19 cellular contexts compared by ENCODE assay signal in the genomic region with DNA sequence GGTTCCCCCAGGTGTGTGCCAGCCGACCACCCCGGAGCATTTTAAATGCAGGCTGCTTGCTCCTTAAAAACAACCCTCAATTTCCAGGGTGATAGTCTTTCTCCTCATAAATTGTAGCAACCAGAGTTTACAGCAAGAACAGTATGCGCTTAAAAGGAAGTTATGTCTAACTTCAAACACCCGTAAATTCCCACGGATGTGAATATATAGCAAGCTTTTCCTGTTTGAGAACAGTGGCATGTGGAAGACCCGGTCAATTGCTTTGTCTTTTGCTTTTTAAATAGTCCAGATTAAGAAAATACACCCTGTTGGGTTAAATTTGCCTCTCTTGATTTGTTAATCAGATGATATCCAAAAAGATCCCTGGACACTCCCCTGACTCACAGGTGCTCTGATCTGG. TPM values are rescaled to one million over a fixed set of nuclear protein-coding genes. Genes with fewer than 3 reads are reported as not detected.
A peak's percentile ranks its signal among the peaks of the same experiment; 100 is the strongest.
DNase-seq lines count a peak whose midpoint lies in the region; ATAC-seq and TF ChIP-seq lines count a peak whose summit lies in the region.
"Had no signal": no experiment of that assay in that cellular context is flagged by ENCODE, and none has a peak within 500 bp of the region (broad histone marks: within the 10 kb centered on the region; RNA-seq: fewer than 3 reads in every experiment).

No MANE protein-coding gene starts in this region.

- no peak for ATAC-seq in stimulated activated naive CD8-positive, alpha-beta T cell treated with anti-CD3 and anti-CD28 coated beads, Interleukin-15, Interleukin-2, amounts not matched to agents 100 U/mL and 50 U/mL, for 24 hours
- ATAC-seq in activated B cell treated with CpG ODN at 0.5 μM for 24 hours (ENCODE audit: low read depth) (no peak), GM19455 (IDR thresholded peaks at IDR 0.05; ENCODE audit: unreplicated experiment) (no peak)
- ATAC-seq in stimulated activated naive CD8-positive, alpha-beta T cell treated with anti-CD3 and anti-CD28 coated beads, Interleukin-15, amount 100 ng/mL, for 72 hours: no peak
- ATAC-seq: upper lobe of right lung had no signal

- no peak overlapping the region for H3K4me3 Mint-ChIP-seq in stimulated activated naive CD8-positive, alpha-beta T cell treated with anti-CD3 and anti-CD28 coated beads, Interleukin-15, Interleukin-2, amounts not matched to agents 100 ng/mL and 50 ng/mL, for 24 hours
- H3K4me3 Mint-ChIP-seq in activated B cell treated with CpG ODN at 0.5 μM for 24 hours (no peak overlapping the region), endothelial cell (ENCODE audit: unreplicated experiment) (peak overlapping the region; percentile 33)
- H3K4me3 Mint-ChIP-seq in stimulated activated naive CD8-positive, alpha-beta T cell treated with anti-CD3 and anti-CD28 coated beads, Interleukin-15, amount 100 ng/mL, for 72 hours: no peak overlapping the region

- no peak for DNase-seq in stimulated activated naive CD8-positive, alpha-beta T cell treated with anti-CD3 and anti-CD28 coated beads, Interleukin-15, Interleukin-2, amounts not matched to agents 100 U/mL and 50 U/mL, for 24 hours
- DNase-seq in activated B cell treated with CpG ODN at 0.5 μM for 24 hours (no peak), endothelial cell (ENCODE audit: low spot score) (no peak), kidney tubule cell (ENCODE audit: low spot score) (no peak), SKM-1 treated with dmso at 0.1 percent for 144 hours (lab: John Stamatoyannopoulos, UW; ENCODE audit: unreplicated experiment) (no peak)
- DNase-seq in stimulated activated naive CD8-positive, alpha-beta T cell treated with anti-CD3 and anti-CD28 coated beads, Interleukin-15, amount 100 ng/mL, for 72 hours: no peak
- DNase-seq: activated CD4-positive, CD25-positive, alpha-beta regulatory T cell; Calu3; erythroblast; foreskin melanocyte; GOT3; NCI-H1105; NCI-H2081 treated with DMSO at 0.1 percent for 48 hours; OCI-M1; SHP77; sigmoid colon; upper lobe of right lung had no signal

- intact Hi-C loops in activated B cell treated with CpG ODN at 0.5 μM for 24 hours (cut with micrococcal nuclease): no loop called here

- CTCF ChIA-PET in activated B cell treated with CpG ODN at 0.5 μM for 24 hours (lab: Charles Lee): no interaction called here

- peaks cover 19% of the 10 kb centered on the region for H3K4me1 Mint-ChIP-seq in stimulated activated naive CD8-positive, alpha-beta T cell treated with anti-CD3 and anti-CD28 coated beads, Interleukin-15, Interleukin-2, amounts not matched to agents 100 ng/mL and 50 ng/mL, for 24 hours (ENCODE audit: low read depth)
- H3K4me1 Mint-ChIP-seq in activated B cell treated with CpG ODN at 0.5 μM for 24 hours (peaks cover 7% of the 10 kb centered on the region), endothelial cell (ENCODE audit: unreplicated experiment) (peaks cover 15% of the 10 kb centered on the region)
- peaks cover 49% of the 10 kb centered on the region for H3K4me1 Mint-ChIP-seq in stimulated activated naive CD8-positive, alpha-beta T cell treated with anti-CD3 and anti-CD28 coated beads, Interleukin-15, amount 100 ng/mL, for 72 hours

- peaks cover 84% of the 10 kb centered on the region for H3K36me3 Mint-ChIP-seq in stimulated activated naive CD8-positive, alpha-beta T cell treated with anti-CD3 and anti-CD28 coated beads, Interleukin-15, Interleukin-2, amounts not matched to agents 100 ng/mL and 50 ng/mL, for 24 hours (ENCODE audit: low read depth)
- peaks cover 91% of the 10 kb centered on the region for H3K36me3 Mint-ChIP-seq in activated B cell treated with CpG ODN at 0.5 μM for 24 hours (ENCODE audit: low read depth)
- H3K36me3 Mint-ChIP-seq in endothelial cell (ENCODE audit: low read depth, unreplicated experiment): peaks cover 35% of the 10 kb centered on the region

- H3K27ac Mint-ChIP-seq in stimulated activated naive CD8-positive, alpha-beta T cell treated with anti-CD3 and anti-CD28 coated beads, Interleukin-15, Interleukin-2, amounts not matched to agents 100 ng/mL and 50 ng/mL, for 24 hours: peak overlapping the region; percentile 54
- peak overlapping the region; percentile 50 for H3K27ac Mint-ChIP-seq in activated B cell treated with CpG ODN at 0.5 μM for 24 hours
- H3K27ac Mint-ChIP-seq in endothelial cell (ENCODE audit: unreplicated experiment): peak overlapping the region; percentile 95
- peak overlapping the region; percentile 3 to 84 for H3K27ac Mint-ChIP-seq in stimulated activated naive CD8-positive, alpha-beta T cell treated with anti-CD3 and anti-CD28 coated beads, Interleukin-15, amount 100 ng/mL, for 72 hours

- POLR2A ChIA-PET in activated B cell treated with CpG ODN at 0.5 μM for 24 hours (lab: Charles Lee): no interaction called here

- TF ChIP-seq CTCF in activated B cell treated with CpG ODN at 0.5 μM for 24 hours (IDR thresholded peaks at IDR 0.05): no peak
- TF ChIP-seq CTCF in endothelial cell (IDR thresholded peaks at IDR 0.05; ENCODE audit: unreplicated experiment): no peak

- H3K9me3 Mint-ChIP-seq in stimulated activated naive CD8-positive, alpha-beta T cell treated with anti-CD3 and anti-CD28 coated beads, Interleukin-15, Interleukin-2, amounts not matched to agents 100 ng/mL and 50 ng/mL, for 24 hours: no peaks in the 10 kb centered on the region
- H3K9me3 Mint-ChIP-seq in activated B cell treated with CpG ODN at 0.5 μM for 24 hours (no peaks in the 10 kb centered on the region), endothelial cell (ENCODE audit: unreplicated experiment) (no peaks in the 10 kb centered on the region)
- H3K9me3 Mint-ChIP-seq in stimulated activated naive CD8-positive, alpha-beta T cell treated with anti-CD3 and anti-CD28 coated beads, Interleukin-15, amount 100 ng/mL, for 72 hours: no peaks in the 10 kb centered on the region

- H3K27me3 Mint-ChIP-seq in stimulated activated naive CD8-positive, alpha-beta T cell treated with anti-CD3 and anti-CD28 coated beads, Interleukin-15, Interleukin-2, amounts not matched to agents 100 ng/mL and 50 ng/mL, for 24 hours: no peaks in the 10 kb centered on the region
- no peaks in the 10 kb centered on the region for H3K27me3 Mint-ChIP-seq in activated B cell treated with CpG ODN at 0.5 μM for 24 hours
- H3K27me3 Mint-ChIP-seq in endothelial cell (ENCODE audit: unreplicated experiment): peaks cover 3% of the 10 kb centered on the region
- no peaks in the 10 kb centered on the region for H3K27me3 Mint-ChIP-seq in stimulated activated naive CD8-positive, alpha-beta T cell treated with anti-CD3 and anti-CD28 coated beads, Interleukin-15, amount 100 ng/mL, for 72 hours

RNA-seq across cellular contexts. Expression of a gene that starts 20.8 kb away (rescaled TPM):
- total RNA-seq in activated B cell treated with CpG ODN at 0.5 μM for 24 hours (72.4 and 85.9 TPM in 2 replicates), endothelial cell (ENCODE audit: unreplicated experiment) (36.4 TPM)

RNA-seq across cellular contexts. Expression of a gene that starts 54.6 kb away (rescaled TPM):
- 19.8 and 29.0 TPM in 2 replicates for total RNA-seq in activated B cell treated with CpG ODN at 0.5 μM for 24 hours
- total RNA-seq in endothelial cell (ENCODE audit: unreplicated experiment): 25.7 TPM

Comparison
In these comparisons a context has a peak if more than half of its experiments do, and no peak if none do; other contexts are left out.
1. H3K27ac Mint-ChIP-seq: peak in every context shown above with its lines; median percentile 95 in endothelial cell; 54 in stimulated activated naive CD8-positive, alpha-beta T cell treated with anti-CD3 and anti-CD28 coated beads, Interleukin-15, Interleukin-2, amounts not matched to agents 100 ng/mL and 50 ng/mL, for 24 hours; 50 in activated B cell treated with CpG ODN at 0.5 μM for 24 hours; 44 in stimulated activated naive CD8-positive, alpha-beta T cell treated with anti-CD3 and anti-CD28 coated beads, Interleukin-15, amount 100 ng/mL, for 72 hours.